1 cellular context compared by ENCODE assay signal in the genomic region with DNA sequence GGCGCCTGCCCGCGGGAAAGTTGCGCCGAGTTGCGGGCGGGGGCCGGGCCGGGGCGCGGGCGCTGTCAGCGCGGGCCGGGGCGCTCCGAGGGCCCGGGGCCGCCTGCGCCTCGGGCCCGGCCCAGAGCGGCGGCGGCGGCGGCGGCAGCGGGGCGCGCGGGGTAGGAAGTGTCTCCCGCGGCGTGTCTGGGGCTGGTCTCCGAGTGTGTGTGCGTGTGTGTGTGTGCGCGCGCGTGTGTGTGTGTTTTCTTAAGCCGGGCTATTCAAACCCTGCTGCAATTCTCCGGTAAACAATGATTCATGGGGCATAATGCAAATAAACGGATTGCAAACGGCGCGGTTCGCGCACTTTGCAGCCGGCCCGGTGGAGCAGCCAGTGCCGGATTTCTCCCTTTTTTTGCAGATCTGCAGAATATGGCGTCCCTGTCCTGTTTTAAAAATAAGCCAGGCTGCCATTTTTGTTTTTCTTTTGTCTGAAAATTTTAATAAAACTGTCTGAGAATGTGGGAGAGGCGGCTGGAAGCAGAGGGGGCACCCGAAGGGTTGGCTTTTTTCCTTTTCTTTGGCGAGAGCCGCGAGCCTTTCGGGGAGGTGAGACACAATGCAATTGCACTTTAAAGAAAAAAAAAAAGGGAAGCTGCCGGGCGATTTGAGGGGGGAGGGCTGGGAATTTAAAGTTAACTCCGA.
TF ChIP-seq lines count a peak whose summit lies in the region.

No MANE protein-coding gene starts in this region.

TF ChIP-seq in HEK293, 187 proteins besides CTCF, POLR2A, EP300 and RAD21 (continued from another document):
- TF ChIP-seq, protein P1, sequence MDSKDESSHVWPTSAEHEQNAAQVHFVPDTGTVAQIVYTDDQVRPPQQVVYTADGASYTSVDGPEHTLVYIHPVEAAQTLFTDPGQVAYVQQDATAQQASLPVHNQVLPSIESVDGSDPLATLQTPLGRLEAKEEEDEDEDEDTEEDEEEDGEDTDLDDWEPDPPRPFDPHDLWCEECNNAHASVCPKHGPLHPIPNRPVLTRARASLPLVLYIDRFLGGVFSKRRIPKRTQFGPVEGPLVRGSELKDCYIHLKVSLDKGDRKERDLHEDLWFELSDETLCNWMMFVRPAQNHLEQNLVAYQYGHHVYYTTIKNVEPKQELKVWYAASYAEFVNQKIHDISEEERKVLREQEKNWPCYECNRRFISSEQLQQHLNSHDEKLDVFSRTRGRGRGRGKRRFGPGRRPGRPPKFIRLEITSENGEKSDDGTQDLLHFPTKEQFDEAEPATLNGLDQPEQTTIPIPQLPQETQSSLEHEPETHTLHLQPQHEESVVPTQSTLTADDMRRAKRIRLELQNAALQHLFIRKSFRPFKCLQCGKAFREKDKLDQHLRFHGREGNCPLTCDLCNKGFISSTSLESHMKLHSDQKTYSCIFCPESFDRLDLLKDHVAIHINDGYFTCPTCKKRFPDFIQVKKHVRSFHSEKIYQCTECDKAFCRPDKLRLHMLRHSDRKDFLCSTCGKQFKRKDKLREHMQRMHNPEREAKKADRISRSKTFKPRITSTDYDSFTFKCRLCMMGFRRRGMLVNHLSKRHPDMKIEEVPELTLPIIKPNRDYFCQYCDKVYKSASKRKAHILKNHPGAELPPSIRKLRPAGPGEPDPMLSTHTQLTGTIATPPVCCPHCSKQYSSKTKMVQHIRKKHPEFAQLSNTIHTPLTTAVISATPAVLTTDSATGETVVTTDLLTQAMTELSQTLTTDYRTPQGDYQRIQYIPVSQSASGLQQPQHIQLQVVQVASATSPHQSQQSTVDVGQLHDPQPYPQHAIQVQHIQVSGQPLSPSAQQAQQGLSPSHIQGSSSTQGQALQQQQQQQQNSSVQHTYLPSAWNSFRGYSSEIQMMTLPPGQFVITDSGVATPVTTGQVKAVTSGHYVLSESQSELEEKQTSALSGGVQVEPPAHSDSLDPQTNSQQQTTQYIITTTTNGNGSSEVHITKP (tag by site-specific recombination; IDR thresholded peaks at IDR 0.05): 0 out of 2 replicates have a peak, but pooled peaks have one; percentile 34
- TF ChIP-seq ZNF335 (tag by site-specific recombination; conservative IDR thresholded peaks at IDR 0.05): peak; percentile 74
- peak; percentile 75 for TF ChIP-seq GLIS1 (tag by site-specific recombination; IDR thresholded peaks at IDR 0.05)
- peak; percentile 25; the same call in 1 of the 2 replicates for TF ChIP-seq ZNF843 (tag by site-specific recombination; IDR thresholded peaks at IDR 0.05)
- 0 out of 2 replicates have a peak, but pooled peaks have one; percentile 17 for TF ChIP-seq ZNF558 (tag by site-specific recombination; IDR thresholded peaks at IDR 0.05)
- TF ChIP-seq, protein P2, sequence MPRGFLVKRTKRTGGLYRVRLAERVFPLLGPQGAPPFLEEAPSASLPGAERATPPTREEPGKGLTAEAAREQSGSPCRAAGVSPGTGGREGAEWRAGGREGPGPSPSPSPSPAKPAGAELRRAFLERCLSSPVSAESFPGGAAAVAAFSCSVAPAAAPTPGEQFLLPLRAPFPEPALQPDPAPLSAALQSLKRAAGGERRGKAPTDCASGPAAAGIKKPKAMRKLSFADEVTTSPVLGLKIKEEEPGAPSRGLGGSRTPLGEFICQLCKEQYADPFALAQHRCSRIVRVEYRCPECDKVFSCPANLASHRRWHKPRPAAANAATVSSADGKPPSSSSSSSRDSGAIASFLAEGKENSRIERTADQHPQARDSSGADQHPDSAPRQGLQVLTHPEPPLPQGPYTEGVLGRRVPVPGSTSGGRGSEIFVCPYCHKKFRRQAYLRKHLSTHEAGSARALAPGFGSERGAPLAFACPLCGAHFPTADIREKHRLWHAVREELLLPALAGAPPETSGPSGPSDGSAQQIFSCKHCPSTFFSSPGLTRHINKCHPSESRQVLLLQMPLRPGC (tag by site-specific recombination; IDR thresholded peaks at IDR 0.05): no peak
- no peak for TF ChIP-seq ZNF529 (tag by site-specific recombination; IDR thresholded peaks at IDR 0.05; ENCODE audit: insufficient replicate concordance)
- no peak for TF ChIP-seq GFI1B (tag by site-specific recombination; IDR thresholded peaks at IDR 0.05)
- TF ChIP-seq ZNF610 (tag by site-specific recombination; IDR thresholded peaks at IDR 0.05; ENCODE audit: borderline replicate concordance): no peak
- no peak for TF ChIP-seq ZNF837 (tag by site-specific recombination; IDR thresholded peaks at IDR 0.05)
- no peak for TF ChIP-seq SP2 (tag by site-specific recombination; IDR thresholded peaks at IDR 0.05)
- no peak for TF ChIP-seq ZNF571 (tag by site-specific recombination; IDR thresholded peaks at IDR 0.05)
- TF ChIP-seq, protein P3, sequence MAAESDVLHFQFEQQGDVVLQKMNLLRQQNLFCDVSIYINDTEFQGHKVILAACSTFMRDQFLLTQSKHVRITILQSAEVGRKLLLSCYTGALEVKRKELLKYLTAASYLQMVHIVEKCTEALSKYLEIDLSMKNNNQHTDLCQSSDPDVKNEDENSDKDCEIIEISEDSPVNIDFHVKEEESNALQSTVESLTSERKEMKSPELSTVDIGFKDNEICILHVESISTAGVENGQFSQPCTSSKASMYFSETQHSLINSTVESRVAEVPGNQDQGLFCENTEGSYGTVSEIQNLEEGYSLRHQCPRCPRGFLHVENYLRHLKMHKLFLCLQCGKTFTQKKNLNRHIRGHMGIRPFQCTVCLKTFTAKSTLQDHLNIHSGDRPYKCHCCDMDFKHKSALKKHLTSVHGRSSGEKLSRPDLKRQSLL (tag by site-specific recombination; IDR thresholded peaks at IDR 0.05): no peak
- no peak for TF ChIP-seq ZNF596 (tag by site-specific recombination; IDR thresholded peaks at IDR 0.05)
- peak; percentile 56; the same call in 1 of the 2 replicates for TF ChIP-seq ZNF501 (tag by site-specific recombination; IDR thresholded peaks at IDR 0.05)
- TF ChIP-seq ZIC2 (tag by site-specific recombination; IDR thresholded peaks at IDR 0.05): peak; percentile 53
- TF ChIP-seq ZFP69B (tag by site-specific recombination; IDR thresholded peaks at IDR 0.05): peak; percentile 74
- no peak for TF ChIP-seq EGR2 (tag by site-specific recombination; IDR thresholded peaks at IDR 0.05; ENCODE audit: low read depth)
- TF ChIP-seq, protein P4, sequence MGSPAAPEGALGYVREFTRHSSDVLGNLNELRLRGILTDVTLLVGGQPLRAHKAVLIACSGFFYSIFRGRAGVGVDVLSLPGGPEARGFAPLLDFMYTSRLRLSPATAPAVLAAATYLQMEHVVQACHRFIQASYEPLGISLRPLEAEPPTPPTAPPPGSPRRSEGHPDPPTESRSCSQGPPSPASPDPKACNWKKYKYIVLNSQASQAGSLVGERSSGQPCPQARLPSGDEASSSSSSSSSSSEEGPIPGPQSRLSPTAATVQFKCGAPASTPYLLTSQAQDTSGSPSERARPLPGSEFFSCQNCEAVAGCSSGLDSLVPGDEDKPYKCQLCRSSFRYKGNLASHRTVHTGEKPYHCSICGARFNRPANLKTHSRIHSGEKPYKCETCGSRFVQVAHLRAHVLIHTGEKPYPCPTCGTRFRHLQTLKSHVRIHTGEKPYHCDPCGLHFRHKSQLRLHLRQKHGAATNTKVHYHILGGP (tag by site-specific recombination; IDR thresholded peaks at IDR 0.05): no peak
- TF ChIP-seq, protein P5, sequence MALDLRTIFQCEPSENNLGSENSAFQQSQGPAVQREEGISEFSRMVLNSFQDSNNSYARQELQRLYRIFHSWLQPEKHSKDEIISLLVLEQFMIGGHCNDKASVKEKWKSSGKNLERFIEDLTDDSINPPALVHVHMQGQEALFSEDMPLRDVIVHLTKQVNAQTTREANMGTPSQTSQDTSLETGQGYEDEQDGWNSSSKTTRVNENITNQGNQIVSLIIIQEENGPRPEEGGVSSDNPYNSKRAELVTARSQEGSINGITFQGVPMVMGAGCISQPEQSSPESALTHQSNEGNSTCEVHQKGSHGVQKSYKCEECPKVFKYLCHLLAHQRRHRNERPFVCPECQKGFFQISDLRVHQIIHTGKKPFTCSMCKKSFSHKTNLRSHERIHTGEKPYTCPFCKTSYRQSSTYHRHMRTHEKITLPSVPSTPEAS (tag by site-specific recombination; IDR thresholded peaks at IDR 0.05): peak; percentile 96
- TF ChIP-seq ZFP37 (tag by site-specific recombination; IDR thresholded peaks at IDR 0.05): no peak
- no peak; the same call in 1 of the 2 replicates for TF ChIP-seq ZNF366 (tag by site-specific recombination; conservative IDR thresholded peaks at IDR 0.05)
- TF ChIP-seq ZBTB17 (tag by site-specific recombination; IDR thresholded peaks at IDR 0.05): no peak
- TF ChIP-seq ZNF747 (tag by site-specific recombination; IDR thresholded peaks at IDR 0.05): no peak
- TF ChIP-seq, protein P6, sequence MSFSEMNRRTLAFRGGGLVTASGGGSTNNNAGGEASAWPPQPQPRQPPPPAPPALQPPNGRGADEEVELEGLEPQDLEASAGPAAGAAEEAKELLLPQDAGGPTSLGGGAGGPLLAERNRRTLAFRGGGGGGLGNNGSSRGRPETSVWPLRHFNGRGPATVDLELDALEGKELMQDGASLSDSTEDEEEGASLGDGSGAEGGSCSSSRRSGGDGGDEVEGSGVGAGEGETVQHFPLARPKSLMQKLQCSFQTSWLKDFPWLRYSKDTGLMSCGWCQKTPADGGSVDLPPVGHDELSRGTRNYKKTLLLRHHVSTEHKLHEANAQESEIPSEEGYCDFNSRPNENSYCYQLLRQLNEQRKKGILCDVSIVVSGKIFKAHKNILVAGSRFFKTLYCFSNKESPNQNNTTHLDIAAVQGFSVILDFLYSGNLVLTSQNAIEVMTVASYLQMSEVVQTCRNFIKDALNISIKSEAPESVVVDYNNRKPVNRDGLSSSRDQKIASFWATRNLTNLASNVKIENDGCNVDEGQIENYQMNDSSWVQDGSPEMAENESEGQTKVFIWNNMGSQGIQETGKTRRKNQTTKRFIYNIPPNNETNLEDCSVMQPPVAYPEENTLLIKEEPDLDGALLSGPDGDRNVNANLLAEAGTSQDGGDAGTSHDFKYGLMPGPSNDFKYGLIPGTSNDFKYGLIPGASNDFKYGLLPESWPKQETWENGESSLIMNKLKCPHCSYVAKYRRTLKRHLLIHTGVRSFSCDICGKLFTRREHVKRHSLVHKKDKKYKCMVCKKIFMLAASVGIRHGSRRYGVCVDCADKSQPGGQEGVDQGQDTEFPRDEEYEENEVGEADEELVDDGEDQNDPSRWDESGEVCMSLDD (tag by site-specific recombination; IDR thresholded peaks at IDR 0.05): 0 out of 2 replicates have a peak, but pooled peaks have one; percentile 15
- no peak for TF ChIP-seq ZNF830 (tag by site-specific recombination; IDR thresholded peaks at IDR 0.05; ENCODE audit: low read depth)
- 0 out of 2 replicates have a peak, but pooled peaks have one; percentile 17 for TF ChIP-seq KLF10 (tag by site-specific recombination; IDR thresholded peaks at IDR 0.05)
